Comparison of ENCODE assay signal across 26 cellular contexts in genomic region chr2:3317277-3317685, GRCh38.
"Had no signal": no experiment of that assay in that cellular context is flagged by ENCODE, and none has a peak within 500 bp of the region (broad histone marks: within the 10 kb centered on the region; RNA-seq: fewer than 3 reads in every experiment).

No MANE protein-coding gene starts in this region.

- H3K9me3 ChIP-seq: esophagus squamous epithelium, left lung, ovary, psoas muscle, stomach, testis, tibial artery, upper lobe of left lung, uterus had no signal

- DNase-seq: dermis blood vessel endothelial cell; effector memory CD8-positive, alpha-beta T cell; erythroblast; esophagus squamous epithelium; left cardiac atrium; left lung; naive thymus-derived CD8-positive, alpha-beta T cell; occipital lobe; ovary; posterior cingulate gyrus; psoas muscle; stimulated activated CD4-positive, alpha-beta T cell treated with anti-CD3 and anti-CD28 coated beads, Interleukin-2, amount 100 ng/mL, for 24 hours; stimulated activated CD4-positive, alpha-beta T cell treated with anti-CD3 and anti-CD28 coated beads, Interleukin-4, amount 100 ng/mL, for 24 hours; stimulated activated naive CD4-positive, alpha-beta T cell treated with Interleukin-2 at 50 U/mL for 16 hours; stomach; testis; tibial artery; upper lobe of left lung; uterus had no signal

- H3K27me3 ChIP-seq: esophagus squamous epithelium, left lung, ovary, stomach, testis, tibial artery, upper lobe of left lung, uterus had no signal

- H3K4me1 ChIP-seq: esophagus squamous epithelium, left lung, psoas muscle, testis, tibial artery, upper lobe of left lung, uterus had no signal

- H3K27me3 Mint-ChIP-seq: central memory CD8-positive, alpha-beta T cell; effector memory CD8-positive, alpha-beta T cell; naive thymus-derived CD8-positive, alpha-beta T cell had no signal

- ATAC-seq: effector memory CD8-positive, alpha-beta T cell; left cardiac atrium; left lung; naive thymus-derived CD8-positive, alpha-beta T cell; psoas muscle; right cardiac atrium; stimulated activated effector memory CD8-positive, alpha-beta T cell treated with anti-CD3 and anti-CD28 coated beads, Interleukin-12 subunit alpha, Interleukin-12 subunit beta, amount 100 ng/mL, for 72 hours had no signal

- H3K27ac Mint-ChIP-seq: effector memory CD8-positive, alpha-beta T cell; naive thymus-derived CD8-positive, alpha-beta T cell; stimulated activated effector memory CD8-positive, alpha-beta T cell treated with anti-CD3 and anti-CD28 coated beads, Interleukin-12 subunit alpha, Interleukin-12 subunit beta, amount 100 ng/mL, for 72 hours had no signal

- H3K4me2 ChIP-seq: smooth muscle cell had no signal

- H3K4me3 Mint-ChIP-seq: central memory CD8-positive, alpha-beta T cell; effector memory CD8-positive, alpha-beta T cell; naive thymus-derived CD8-positive, alpha-beta T cell; stimulated activated effector memory CD8-positive, alpha-beta T cell treated with anti-CD3 and anti-CD28 coated beads, Interleukin-12 subunit alpha, Interleukin-12 subunit beta, amount 100 ng/mL, for 72 hours had no signal

- H3K27ac ChIP-seq: coronary artery, esophagus squamous epithelium, left lung, ovary, psoas muscle, stomach, testis, tibial artery, upper lobe of left lung, uterus had no signal

- H3K4me3 ChIP-seq: coronary artery, esophagus squamous epithelium, left lung, ovary, psoas muscle, smooth muscle cell, stomach, testis, tibial artery, upper lobe of left lung, uterus had no signal

- FAIRE-seq: endometrium, frontal cortex had no signal

- H3K36me3 ChIP-seq: ovary, uterus had no signal
